Comparison of ENCODE assay signal across 24 cellular contexts in genomic region chr1:240672132-240672811, GRCh38.
"Had no signal": no experiment of that assay in that cellular context is flagged by ENCODE, and none has a peak within 500 bp of the region (broad histone marks: within the 10 kb centered on the region; RNA-seq: fewer than 3 reads in every experiment).

No MANE protein-coding gene starts in this region.

- DNase-seq: activated CD4-positive, alpha-beta T cell treated with anti-CD3 and anti-CD28 coated beads for 48 hours; activated CD4-positive, alpha-beta T cell treated with anti-CD3 and anti-CD28 coated beads, Interleukin-2, amount 50 U/mL, for 4 hours; activated CD4-positive, CD25-positive, alpha-beta regulatory T cell treated with anti-CD3 and anti-CD28 coated beads, Interleukin-2, amount 50 U/mL, for 72 hours; activated CD8-positive, alpha-beta memory T cell treated with anti-CD3 and anti-CD28 coated beads, Interleukin-2, amount 50 U/mL, for 48 hours; activated CD8-positive, alpha-beta T cell treated with anti-CD3 and anti-CD28 coated beads, Interleukin-2, amount 10 ng/mL, durations not matched to agents 7 days and 5 days; activated naive CD4-positive, alpha-beta T cell treated with anti-CD3 and anti-CD28 coated beads, Interleukin-2, amount 50 U/mL, for 16 hours; activated naive CD8-positive, alpha-beta T cell treated with anti-CD3 and anti-CD28 coated beads, Interleukin-2, amount 10 ng/mL, durations not matched to agents 7 days and 5 days; activated T-cell treated with anti-CD3 and anti-CD28 coated beads, Interleukin-2, amount 50 U/mL, for 1 hour; adrenal gland; aorta; caudate nucleus; MM.1S; NCI-H1105; NCI-H1436; NCI-H187; NCI-H2081; NCI-H510A treated with DMSO at 0.1 percent for 48 hours; NCI-H69; NK-92 treated with Interleukin-12 subunit alpha and Interleukin-12 subunit beta, amount 100 ng/mL, for 24 hours; SIG-M5; T-helper 17 cell; T-helper 9 cell had no signal

- H3K4me3 Mint-ChIP-seq: activated CD8-positive, alpha-beta T cell treated with anti-CD3 and anti-CD28 coated beads, Interleukin-2, amount 10 ng/mL, durations not matched to agents 7 days and 5 days; activated naive CD8-positive, alpha-beta T cell treated with anti-CD3 and anti-CD28 coated beads, Interleukin-2, amount 10 ng/mL, durations not matched to agents 7 days and 5 days; T-helper 17 cell; WTC11 had no signal

- ATAC-seq: activated CD8-positive, alpha-beta T cell treated with anti-CD3 and anti-CD28 coated beads, Interleukin-2, amount 10 ng/mL, durations not matched to agents 7 days and 5 days; T-helper 17 cell; WTC11 had no signal

- H3K27ac ChIP-seq: adrenal gland, breast epithelium had no signal

- H3K27ac Mint-ChIP-seq: activated CD8-positive, alpha-beta T cell treated with anti-CD3 and anti-CD28 coated beads, Interleukin-2, amount 10 ng/mL, durations not matched to agents 7 days and 5 days; activated naive CD8-positive, alpha-beta T cell treated with anti-CD3 and anti-CD28 coated beads, Interleukin-2, amount 10 ng/mL, durations not matched to agents 7 days and 5 days; T-helper 17 cell; WTC11 had no signal

- H3K4me3 ChIP-seq: adrenal gland, breast epithelium had no signal

- H3K27me3 Mint-ChIP-seq: activated naive CD8-positive, alpha-beta T cell treated with anti-CD3 and anti-CD28 coated beads, Interleukin-2, amount 10 ng/mL, durations not matched to agents 7 days and 5 days; T-helper 17 cell had no signal

- H3K36me3 Mint-ChIP-seq: activated naive CD8-positive, alpha-beta T cell treated with anti-CD3 and anti-CD28 coated beads, Interleukin-2, amount 10 ng/mL, durations not matched to agents 7 days and 5 days; WTC11 had no signal

- H3K36me3 ChIP-seq: adrenal gland, breast epithelium had no signal

- H3K27me3 ChIP-seq: adrenal gland, breast epithelium had no signal

- H3K9me3 ChIP-seq: adrenal gland, breast epithelium had no signal

- H3K4me1 Mint-ChIP-seq: activated naive CD8-positive, alpha-beta T cell treated with anti-CD3 and anti-CD28 coated beads, Interleukin-2, amount 10 ng/mL, durations not matched to agents 7 days and 5 days had no signal

- H3K4me1 ChIP-seq: adrenal gland, breast epithelium had no signal
